Comparison of ENCODE assay signal across 8 cellular contexts in the genomic region with DNA sequence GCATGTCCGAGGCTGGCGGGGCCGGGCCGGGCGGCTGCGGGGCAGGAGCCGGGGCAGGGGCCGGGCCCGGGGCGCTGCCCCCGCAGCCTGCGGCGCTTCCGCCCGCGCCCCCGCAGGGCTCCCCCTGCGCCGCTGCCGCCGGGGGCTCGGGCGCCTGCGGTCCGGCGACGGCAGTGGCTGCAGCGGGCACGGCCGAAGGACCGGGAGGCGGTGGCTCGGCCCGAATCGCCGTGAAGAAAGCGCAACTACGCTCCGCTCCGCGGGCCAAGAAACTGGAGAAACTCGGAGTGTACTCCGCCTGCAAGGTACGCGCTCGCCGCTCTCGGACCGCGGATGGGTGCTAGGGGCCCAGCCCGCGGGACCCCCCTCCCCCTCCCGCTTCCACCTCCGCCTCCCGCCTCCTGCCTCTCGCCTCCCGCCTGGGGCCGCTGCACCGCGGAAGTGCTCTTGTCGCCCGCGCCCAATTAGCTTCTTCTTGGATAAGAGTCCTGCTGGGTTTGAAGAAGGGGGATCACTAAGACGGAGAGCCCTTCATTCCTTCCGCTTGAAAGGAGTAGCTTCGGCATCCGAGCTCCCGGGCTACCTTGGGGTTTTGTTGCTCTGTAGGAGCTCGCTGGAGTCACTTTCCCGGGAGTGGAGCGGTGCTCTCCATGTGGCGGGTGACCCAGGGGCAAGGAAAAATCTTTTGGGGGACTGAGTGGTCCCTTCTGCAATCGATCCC. TPM values are rescaled to one million over a fixed set of nuclear protein-coding genes. Genes with fewer than 3 reads are reported as not detected.
A peak's percentile ranks its signal among the peaks of the same experiment; 100 is the strongest.
DNase-seq lines count a peak whose midpoint lies in the region; ATAC-seq and TF ChIP-seq lines count a peak whose summit lies in the region.

No MANE protein-coding gene starts in this region.

- peak overlapping the region; percentile 68 for H3K27ac ChIP-seq in HUES48 (ENCODE audit: low read depth, low read length)
- H3K27ac ChIP-seq in foreskin keratinocyte: no peak overlapping the region

- H3K4me1 ChIP-seq in HUES48 (ENCODE audit: control insufficient read depth, insufficient read depth, low read length) (peaks cover 11% of the 10 kb centered on the region; the same call in 1 of the 2 replicates), foreskin keratinocyte (peaks cover 11% of the 10 kb centered on the region)

- no peak overlapping the region for H3K9ac ChIP-seq in HUES48 (ENCODE audit: low read depth, low read length)

- H3K4me3 Mint-ChIP-seq in neural crest cell: peak overlapping the region; percentile 96

- DNase-seq in DMS79 treated with DMSO at 0.1 percent for 48 hours (lab: John Stamatoyannopoulos, UW) (peak; percentile 16), SIG-M5 (lab: John Stamatoyannopoulos, UW) (peak; percentile 54), foreskin keratinocyte (peak in 1 of 2 donors; percentile 60), neural crest cell (ENCODE audit: low read depth, low spot score) (peak; percentile 57), superior temporal gyrus (ENCODE audit: extremely low spot score) (peak; percentile 85)
- peak; percentile 70 for DNase-seq in activated naive CD4-positive, alpha-beta T cell treated with Interleukin-2 at 50 U/mL for 16 hours

- H3K4me1 Mint-ChIP-seq in neural crest cell: peaks cover 27% of the 10 kb centered on the region

- H3K27ac Mint-ChIP-seq in neural crest cell (ENCODE audit: unreplicated experiment): peak overlapping the region; percentile 92

- no peaks in the 10 kb centered on the region for H3K9me3 Mint-ChIP-seq in neural crest cell

- H3K9me3 ChIP-seq in HUES48 (ENCODE audit: control insufficient read depth, insufficient read depth, low read length): no peaks in the 10 kb centered on the region

- no peaks in the 10 kb centered on the region for H3K36me3 Mint-ChIP-seq in neural crest cell (ENCODE audit: low read depth)

- ATAC-seq in GM21390 (IDR thresholded peaks at IDR 0.05; ENCODE audit: unreplicated experiment) (peak; percentile 40), foreskin keratinocyte (peak; percentile 47)

- peak; percentile 50 for TF ChIP-seq CTCF in foreskin keratinocyte (conservative IDR thresholded peaks at IDR 0.05)
- no peak for TF ChIP-seq CTCF in neural crest cell (conservative IDR thresholded peaks at IDR 0.05)

- no peaks in the 10 kb centered on the region for H3K36me3 ChIP-seq in HUES48 (ENCODE audit: control insufficient read depth, insufficient read depth, low read length)

- peak overlapping the region; percentile 77 for H3K4me3 ChIP-seq in HUES48 (ENCODE audit: low read depth, low read length)

- no peaks in the 10 kb centered on the region for H3K27me3 Mint-ChIP-seq in neural crest cell (ENCODE audit: low read depth)

- H3K27me3 ChIP-seq in HUES48 (ENCODE audit: control insufficient read depth, insufficient read depth, low read length): peaks cover 30% of the 10 kb centered on the region
- no peaks in the 10 kb centered on the region for H3K27me3 ChIP-seq in foreskin keratinocyte

RNA-seq across cellular contexts. Expression of gene KAT2B, which starts 0.4 kb away (rescaled TPM):
- total RNA-seq in foreskin keratinocyte: 4.5 and 6.9 TPM in 2 replicates
- 0.95 and 1.2 TPM in 2 replicates for polyA plus RNA-seq in foreskin keratinocyte
- 12.2 and 13.3 TPM in 2 replicates for total RNA-seq in neural crest cell

RNA-seq across cellular contexts. Expression of gene PP2D1, which starts 28.6 kb away (rescaled TPM):
- total RNA-seq in foreskin keratinocyte (not detected in 2 replicates), neural crest cell (not detected in 2 replicates)
- polyA plus RNA-seq in foreskin keratinocyte: not detected in 2 replicates
